In genomic region chr11:21602734-21603133, GRCh38 we compare ENCODE assay signal across 18 cellular contexts.
"Had no signal": no experiment of that assay in that cellular context is flagged by ENCODE, and none has a peak within 500 bp of the region (broad histone marks: within the 10 kb centered on the region; RNA-seq: fewer than 3 reads in every experiment).

No MANE protein-coding gene starts in this region.

- DNase-seq: cortex of kidney; dorsolateral prefrontal cortex; effector CD8-positive, alpha-beta T cell; foreskin melanocyte; head of caudate nucleus; kidney glomerular epithelial cell; lower lobe of right lung; occipital lobe; pancreas; right lobe of liver; spleen; stimulated activated CD4-positive, alpha-beta T cell treated with anti-CD3 and anti-CD28 coated beads, Interleukin-15, amount 100 ng/mL, for 24 hours; stimulated activated CD4-positive, alpha-beta T cell treated with anti-CD3 and anti-CD28 coated beads, Interleukin-1b, Interleukin-23, amount 100 ng/mL, for 48 hours; stimulated activated naive CD4-positive, alpha-beta T cell treated with Interleukin-2 at 50 U/mL for 16 hours; thyroid gland; upper lobe of left lung; uterus had no signal

- H3K4me3 ChIP-seq: dorsolateral prefrontal cortex, lower lobe of right lung, pancreas, right lobe of liver, spleen, suprapubic skin, thyroid gland, upper lobe of left lung, uterus had no signal

- H3K36me3 ChIP-seq: lower lobe of right lung, pancreas, right lobe of liver, spleen, suprapubic skin, thyroid gland, upper lobe of left lung, uterus had no signal

- ATAC-seq: lower lobe of right lung, pancreas, right lobe of liver had no signal

- H3K4me1 ChIP-seq: lower lobe of right lung, pancreas, right lobe of liver, spleen, suprapubic skin, thyroid gland, upper lobe of left lung, uterus had no signal

- H3K27ac ChIP-seq: lower lobe of right lung, pancreas, right lobe of liver, spleen, suprapubic skin, thyroid gland, upper lobe of left lung, uterus had no signal

- H3K9me3 ChIP-seq: lower lobe of right lung, pancreas, right lobe of liver, suprapubic skin, thyroid gland, upper lobe of left lung, uterus had no signal

- H3K27me3 ChIP-seq: dorsolateral prefrontal cortex, pancreas, right lobe of liver, spleen, suprapubic skin, thyroid gland, upper lobe of left lung, uterus had no signal
